Comparison of ENCODE assay signal across 6 cellular contexts in genomic region chr12:95101960-95102359, GRCh38. TPM values are rescaled to one million over a fixed set of nuclear protein-coding genes. Genes with fewer than 3 reads are reported as not detected.
DNase-seq lines count a peak whose midpoint lies in the region; ATAC-seq, FAIRE-seq and TF ChIP-seq lines count a peak whose summit lies in the region.
"Not testable (repeated sequence)": the region's sequence is repeated elsewhere in the genome, so short reads cannot be mapped to it uniquely, and the experiment has no call there.

No MANE protein-coding gene starts in this region.

- CTCF ChIA-PET in Calu3 (lab: Charles Lee); K562 (lab: Yijun Ruan, JAX; ENCODE audit: low intra/inter-chr PET ratio): not testable (repeated sequence)
- CTCF ChIA-PET in PC-9 (lab: Charles Lee) = interaction anchor here (0.6 kb wide), 1 partner anchor 29 kb away, joined by 3 read pairs; no protein-coding TSS in a partner anchor

- H3K27me3 ChIP-seq in PC-9 (ENCODE audit: insufficient read depth, low read depth); K562 (ENCODE audit: control insufficient read depth in 2 of 2, insufficient read depth in 2 of 2, low read length in 2 of 2): not testable (repeated sequence)

- intact Hi-C loops in Calu3 (cut with micrococcal nuclease; ENCODE audit: unreplicated experiment); K562 (cut with micrococcal nuclease): not testable (repeated sequence)
- intact Hi-C loops in PC-9 (cut with micrococcal nuclease; ENCODE audit: unreplicated experiment) = loop anchor here (2.0 kb wide), 1 partner anchor 15 kb away; no protein-coding TSS in a partner anchor

- not testable (repeated sequence) for H3K9me2 ChIP-seq in PC-9 (ENCODE audit: insufficient read depth)

- peaks cover 61% of the 10 kb centered on the region for H3K4me1 Mint-ChIP-seq in Calu3 (ENCODE audit: low read depth, unreplicated experiment)
- H3K4me1 Mint-ChIP-seq in stimulated activated effector memory CD8-positive, alpha-beta T cell treated with anti-CD3 and anti-CD28 coated beads, Interleukin-12 subunit alpha, Interleukin-12 subunit beta, amount 100 ng/mL, for 72 hours = peaks cover 13% of the 10 kb centered on the region

- H3K9me3 ChIP-seq in PC-9 (ENCODE audit: insufficient read depth, low read depth); K562 (replicated peaks; ENCODE audit: control insufficient read depth, insufficient read depth, low read depth, low read length): not testable (repeated sequence)

- not testable (repeated sequence) for TF ChIP-seq RAD21 in K562 (CRISPR knock-in tag; conservative IDR thresholded peaks at IDR 0.05 in 1 of 2, IDR thresholded peaks at IDR 0.05 in 1 of 2)

- not testable (repeated sequence) for DNase-seq in Calu3; epithelial cell of prostate (ENCODE audit: low read depth, low spot score); stimulated activated effector memory CD8-positive, alpha-beta T cell treated with anti-CD3 and anti-CD28 coated beads, Interleukin-12 subunit alpha, Interleukin-12 subunit beta, amount 100 ng/mL, for 72 hours (ENCODE audit: low spot score in 2 of 2)
- peak; percentile 44 for DNase-seq in M059J (ENCODE audit: low read depth)
- peak in 1 of 2 experiments; percentile 36 for DNase-seq in PC-9
- peak in 1 of 4 experiments; percentile 12 for DNase-seq in K562 (ENCODE audit: extremely low read depth in 1 of 4, low spot score in 3 of 4)

- 55% methylated on average over 6 of the region's 6 CpGs for WGBS in K562 (ENCODE audit: insufficient coverage, low coverage, missing lambda C conversion rate)

- FAIRE-seq in K562 (lab: Jason Lieb, UNC) = not testable (repeated sequence)

- not testable (repeated sequence) for TF ChIP-seq POLR2A in K562 (conservative IDR thresholded peaks at IDR 0.05)

- H3K4me3 Mint-ChIP-seq in Calu3 (ENCODE audit: low read depth, unreplicated experiment) = peak overlapping the region; percentile 13
- peak overlapping the region; percentile 1 for H3K4me3 Mint-ChIP-seq in stimulated activated effector memory CD8-positive, alpha-beta T cell treated with anti-CD3 and anti-CD28 coated beads, Interleukin-12 subunit alpha, Interleukin-12 subunit beta, amount 100 ng/mL, for 72 hours

- peak overlapping the region; percentile 84 for H3K27ac Mint-ChIP-seq in Calu3 (ENCODE audit: unreplicated experiment)
- not testable (repeated sequence) for H3K27ac Mint-ChIP-seq in stimulated activated effector memory CD8-positive, alpha-beta T cell treated with anti-CD3 and anti-CD28 coated beads, Interleukin-12 subunit alpha, Interleukin-12 subunit beta, amount 100 ng/mL, for 72 hours

- H2AFZ ChIP-seq in PC-9; K562 (ENCODE audit: low read depth, low read length): not testable (repeated sequence)

- peaks cover 71% of the 10 kb centered on the region for H3K36me3 Mint-ChIP-seq in Calu3 (ENCODE audit: insufficient read depth, unreplicated experiment)
- H3K36me3 Mint-ChIP-seq in stimulated activated effector memory CD8-positive, alpha-beta T cell treated with anti-CD3 and anti-CD28 coated beads, Interleukin-12 subunit alpha, Interleukin-12 subunit beta, amount 100 ng/mL, for 72 hours = not testable (repeated sequence)

- H3K4me3 ChIP-seq in PC-9, K562: not testable (repeated sequence)

- H3K27ac ChIP-seq in PC-9 = peak overlapping the region; percentile 88
- H3K27ac ChIP-seq in K562 (ENCODE audit: extremely low read depth, low read depth, low read length) = not testable (repeated sequence)
- peak overlapping the region; percentile 94 for H3K27ac ChIP-seq in epithelial cell of prostate

- H3K9ac ChIP-seq in K562 (ENCODE audit: insufficient read depth in 1 of 2, low read depth in 2 of 2, low read length in 2 of 2) = not testable (repeated sequence)

- TF ChIP-seq CTCF in Calu3 (IDR thresholded peaks at IDR 0.05; ENCODE audit: unreplicated experiment); PC-9 (conservative IDR thresholded peaks at IDR 0.05); K562 (IDR thresholded peaks at IDR 0.05 in 2 of 3, conservative IDR thresholded peaks at IDR 0.05 in 1 of 3; ENCODE audit: insufficient read depth in 2 of 3, low read depth in 1 of 3, low read length in 3 of 3): not testable (repeated sequence)

- ATAC-seq in K562; stimulated activated effector memory CD8-positive, alpha-beta T cell treated with anti-CD3 and anti-CD28 coated beads, Interleukin-12 subunit alpha, Interleukin-12 subunit beta, amount 100 ng/mL, for 72 hours: not testable (repeated sequence)

- H3F3A ChIP-seq in PC-9 (ENCODE audit: insufficient read depth, low read depth) = peaks cover 56% of the 10 kb centered on the region

- in situ Hi-C loops in K562 (cut with MboI) = loop anchor here (10.0 kb wide), 1 partner anchor 233 kb away; no protein-coding TSS in a partner anchor

- not testable (repeated sequence) for BruUV-seq in Calu3 (replicated peaks; lab: Mats Ljungman, UMichigan); PC-9 (replicated peaks; lab: Mats Ljungman, UMichigan); K562 (replicated peaks; lab: Mats Ljungman, UMichigan)

- H3K4me2 ChIP-seq in PC-9 = peak overlapping the region; percentile 74
- H3K4me2 ChIP-seq in K562 (ENCODE audit: insufficient read depth, low read length) = not testable (repeated sequence)

- H3K36me3 ChIP-seq in PC-9 (ENCODE audit: low read depth) (peaks cover 12% of the 10 kb centered on the region), K562 (ENCODE audit: control insufficient read depth, insufficient read depth, low read length) (peaks cover 19% of the 10 kb centered on the region; the same call in 1 of the 3 replicates)

- not testable (repeated sequence) for H3K79me2 ChIP-seq in PC-9 (ENCODE audit: low read depth); K562 (ENCODE audit: control insufficient read depth, insufficient read depth, low read length)

- H3K4me1 ChIP-seq in PC-9 (replicated peaks; ENCODE audit: insufficient read depth) = peaks cover 75% of the 10 kb centered on the region
- H3K4me1 ChIP-seq in K562 (replicated peaks in 1 of 2; ENCODE audit: control insufficient read depth in 2 of 2, insufficient read depth in 2 of 2, low read length in 2 of 2) = not testable (repeated sequence)

- TF ChIP-seq EP300 in K562 (IDR thresholded peaks at IDR 0.05; ENCODE audit: low read length) = not testable (repeated sequence)

- H3K9me3 Mint-ChIP-seq in Calu3 (ENCODE audit: low read depth, unreplicated experiment); stimulated activated effector memory CD8-positive, alpha-beta T cell treated with anti-CD3 and anti-CD28 coated beads, Interleukin-12 subunit alpha, Interleukin-12 subunit beta, amount 100 ng/mL, for 72 hours: not testable (repeated sequence)

- not testable (repeated sequence) for H3K9me1 ChIP-seq in K562 (ENCODE audit: control insufficient read depth, insufficient read depth, low read length)

- H4K20me1 ChIP-seq in PC-9 (ENCODE audit: insufficient read depth); K562 (replicated peaks; ENCODE audit: control insufficient read depth, insufficient read depth, low read length): not testable (repeated sequence)

- H3K27me3 Mint-ChIP-seq in Calu3 (ENCODE audit: unreplicated experiment) = not testable (repeated sequence)

- POLR2A ChIA-PET in PC-9 (lab: Charles Lee; ENCODE audit: unreplicated experiment) = interaction anchor here (1.0 kb wide), 1 partner anchor 112 kb away, joined by 5 read pairs; no protein-coding TSS in a partner anchor
- POLR2A ChIA-PET in K562 (lab: Yijun Ruan, JAX) = not testable (repeated sequence)

TF ChIP-seq in K562, 482 proteins besides CTCF, POLR2A, EP300 and RAD21:
- TF ChIP-seq CBFA2T2 (conservative IDR thresholded peaks at IDR 0.05) (peak; percentile 55), EGR1 (conservative IDR thresholded peaks at IDR 0.05) (peak; percentile 61), ATF3 (IDR thresholded peaks at IDR 0.05) (peak; percentile 35), CBFA2T3 (IDR thresholded peaks at IDR 0.05) (peak; percentile 71), DPF2 (IDR thresholded peaks at IDR 0.05) (0 out of 2 replicates have a peak, but pooled peaks have one; percentile 15), KDM1A (IDR thresholded peaks at IDR 0.05) (peak; percentile 80; a peak in 3 of 4 replicates)
- TF ChIP-seq ATF3 (CRISPR knock-in tag; conservative IDR thresholded peaks at IDR 0.05) = not testable (repeated sequence)

RNA-seq across cellular contexts. Expression of gene NR2C1, which starts 28.5 kb away (rescaled TPM):
- total RNA-seq in Calu3 (2022) (43.9 and 50.3 TPM in 2 replicates), PC-9 (2021) (24.2 and 26.4 TPM in 2 replicates), K562 (2014; rRNA removed) (25.3 and 28.8 TPM in 2 replicates), K562 (2014; rRNA removed; fragmentation: Illumina TruSeq; extraction: Trizol) (35.1 and 35.6 TPM in 2 replicates), K562 (2015; rRNA removed; fragmentation: Illumina TruSeq; extraction: Trizol) (35.9 and 39.7 TPM in 2 replicates), K562 (2021) (27.6 and 27.9 TPM in 2 replicates)
- 26.3 and 63.3 TPM in 2 replicates for total RNA-seq in M059J (2014; rRNA removed; shearing (Covaris generic))
- total RNA-seq in K562 (2011; cell fraction: chromatin; rRNA removed; ENCODE audit: low replicate concordance) = 55.0 and 149 TPM in 2 replicates
- total RNA-seq in K562 (2011; cell fraction: nucleolus; rRNA removed) = 27.5 and 31.3 TPM in 2 replicates
- total RNA-seq in K562 (2011; cell fraction: nucleoplasm; rRNA removed) = 43.5 and 64.3 TPM in 2 replicates
- polyA plus RNA-seq in K562 (2011; rRNA removed) (42.4 and 47.3 TPM in 2 replicates), K562 (2014; fragmentation: Illumina TruSeq; extraction: Trizol) (35.7 and 41.1 TPM in 2 replicates), K562 (2014; fragmentation: Nextera tagmentation; extraction: Ambion mirVana) (10 to 100 TPM in 1 of 2 experiments, 1 to 10 TPM in 1; 8.5 to 12.8 TPM), K562 (2014; rRNA removed) (36.2 and 37.9 TPM in 2 replicates)
- polyA plus RNA-seq in K562 (2011; cell fraction: cytosol; rRNA removed) = 5.9 and 14.0 TPM in 2 replicates
- 90.9 and 143 TPM in 2 replicates for polyA plus RNA-seq in K562 (2011; cell fraction: nucleus; rRNA removed)
- polyA plus RNA-seq in K562 (2012) = 16.7 and 26.9 TPM in 2 replicates
- 30.1 and 36.1 TPM in 2 replicates for polyA minus RNA-seq in K562 (2011; rRNA and poly(A)+ RNA removed)
- polyA minus RNA-seq in K562 (2011; cell fraction: cytosol; rRNA and poly(A)+ RNA removed) = 11.6 and 17.8 TPM in 2 replicates
- polyA minus RNA-seq in K562 (2011; cell fraction: nucleus; rRNA and poly(A)+ RNA removed) = 34.3 and 57.3 TPM in 2 replicates
